ENCODE assay signal across 19 cellular contexts in genomic region chr7:118110178-118110577, GRCh38.
DNase-seq lines count a peak whose midpoint lies in the region; ATAC-seq, FAIRE-seq and TF ChIP-seq lines count a peak whose summit lies in the region.
"Had no signal": no experiment of that assay in that cellular context is flagged by ENCODE, and none has a peak within 500 bp of the region (broad histone marks: within the 10 kb centered on the region; RNA-seq: fewer than 3 reads in every experiment).

No MANE protein-coding gene starts in this region.

- no peaks in the 10 kb centered on the region for H3K4me1 Mint-ChIP-seq in CD8-positive, alpha-beta memory T cell
- H3K4me1 Mint-ChIP-seq: CD14-positive monocyte; CD4-positive, alpha-beta memory T cell; H9 had no signal

- H3K9ac ChIP-seq in OCI-LY3 (ENCODE audit: low read length), result peak overlapping the region; percentile 4; the same call in 1 of the 2 replicates

- no peak overlapping the region for H3K27ac Mint-ChIP-seq in CD8-positive, alpha-beta memory T cell
- H3K27ac Mint-ChIP-seq: CD14-positive monocyte; CD4-positive, alpha-beta memory T cell; H9 had no signal

- H3K9me3 Mint-ChIP-seq in CD8-positive, alpha-beta memory T cell, result peaks cover 0 to 4% (median 0%) of the 10 kb centered on the region in 5 donors

- no peaks in the 10 kb centered on the region for H3K36me3 ChIP-seq in OCI-LY3 (replicated peaks; ENCODE audit: low read depth, low read length)
- H3K36me3 ChIP-seq in CD8-positive, alpha-beta memory T cell (ENCODE audit: insufficient read depth, low read length), result no peaks in the 10 kb centered on the region

- H3K27me3 ChIP-seq in OCI-LY3 (ENCODE audit: low read depth, low read length), result no peaks in the 10 kb centered on the region
- H3K27me3 ChIP-seq in CD8-positive, alpha-beta memory T cell (ENCODE audit: insufficient read depth, low read length, poor library complexity, severe bottlenecking), result no peaks in the 10 kb centered on the region

- H3K4me2 ChIP-seq in OCI-LY3 (ENCODE audit: low read length), result peak overlapping the region; percentile 69

- POLR2A ChIA-PET in CD8-positive, alpha-beta memory T cell (lab: Charles Lee), result no interaction called here

- peaks cover 24% of the 10 kb centered on the region for H3K4me1 ChIP-seq in OCI-LY3 (ENCODE audit: low read length)
- H3K4me1 ChIP-seq in CD8-positive, alpha-beta memory T cell (ENCODE audit: insufficient read depth, low read length), result no peaks in the 10 kb centered on the region

- peak overlapping the region; percentile 72 for H2AFZ ChIP-seq in OCI-LY3 (ENCODE audit: low read depth, low read length)

- no peak for DNase-seq in CD8-positive, alpha-beta memory T cell
- DNase-seq in C1 segment of cervical spinal cord (lab: John Stamatoyannopoulos, UW), result no peak
- DNase-seq in activated naive CD4-positive, alpha-beta T cell treated with anti-CD3 and anti-CD28 coated beads, Interleukin-2, amount 50 U/mL, for 16 hours, result no peak
- DNase-seq: CD4-positive, alpha-beta memory T cell; H9; IMR-90; Karpas-422; KBM-7 had no signal

- FAIRE-seq in islet of Langerhans (lab: Jason Lieb, UNC), result peak; percentile 45
- FAIRE-seq: A549, G401.6, GM18507, H1, HTR-8/SVneo had no signal

- no peaks in the 10 kb centered on the region for H3K9me3 ChIP-seq in OCI-LY3 (ENCODE audit: insufficient read depth, low read length)
- no peaks in the 10 kb centered on the region for H3K9me3 ChIP-seq in CD8-positive, alpha-beta memory T cell (ENCODE audit: low read length)
- H3K9me3 ChIP-seq: A549 had no signal

- no peaks in the 10 kb centered on the region for H3K36me3 Mint-ChIP-seq in CD8-positive, alpha-beta memory T cell
- H3K36me3 Mint-ChIP-seq: CD14-positive monocyte; CD4-positive, alpha-beta memory T cell had no signal

- TF ChIP-seq CTCF in OCI-LY3 (IDR thresholded peaks at IDR 0.05; ENCODE audit: low read depth, low read length), result no peak

- ATAC-seq in GM19351 (IDR thresholded peaks at IDR 0.05; ENCODE audit: unreplicated experiment), result peak; percentile 43
- ATAC-seq in HG02870 (IDR thresholded peaks at IDR 0.05; ENCODE audit: unreplicated experiment), result peak; percentile 59
- no peak for ATAC-seq in HG02759 (IDR thresholded peaks at IDR 0.05; ENCODE audit: unreplicated experiment)

- CTCF ChIA-PET in CD8-positive, alpha-beta memory T cell (lab: Charles Lee), result no interaction called here

- peaks cover 2 to 8% of the 10 kb centered on the region in 2 donors for H3K27me3 Mint-ChIP-seq in CD8-positive, alpha-beta memory T cell

- H3K27ac ChIP-seq in OCI-LY3 (ENCODE audit: low read length), result peak overlapping the region; percentile 35; the same call in 1 of the 2 replicates
- no peak overlapping the region for H3K27ac ChIP-seq in CD8-positive, alpha-beta memory T cell (ENCODE audit: low read depth, low read length)
- H3K27ac ChIP-seq: A549 had no signal

- H4K20me1 ChIP-seq in OCI-LY3 (ENCODE audit: insufficient read depth, low read length), result no peaks in the 10 kb centered on the region

- no peak overlapping the region for H3K4me3 Mint-ChIP-seq in CD8-positive, alpha-beta memory T cell
- H3K4me3 Mint-ChIP-seq: CD14-positive monocyte; CD4-positive, alpha-beta memory T cell; H9 had no signal

- H3K4me3 ChIP-seq in OCI-LY3 (ENCODE audit: low read length), result peak overlapping the region; percentile 44
- no peak overlapping the region for H3K4me3 ChIP-seq in CD8-positive, alpha-beta memory T cell (ENCODE audit: low read length)
- H3K4me3 ChIP-seq: A549 had no signal

- H3K79me2 ChIP-seq in OCI-LY3 (ENCODE audit: low read length), result no peaks in the 10 kb centered on the region
